In genomic region chr11:121023848-121024751, GRCh38 we compare ENCODE assay signal across 1 cellular context.
TF ChIP-seq lines count a peak whose summit lies in the region.

TSS of gene TBCEL (plus strand) at chr11:121024102. CDS start at chr11:121045691, 21,589 bp downstream.

TF ChIP-seq in HepG2, 621 proteins besides CTCF, POLR2A, EP300 and RAD21 (continued from another document and continues in another):
- TF ChIP-seq ZNF138 (CRISPR knock-in tag; IDR thresholded peaks at IDR 0.05; ENCODE audit: low read depth) = no peak
- no peak; the same call in 1 of the 2 replicates for TF ChIP-seq TFDP2 (CRISPR knock-in tag; IDR thresholded peaks at IDR 0.05)
- TF ChIP-seq MIER2 (CRISPR knock-in tag; IDR thresholded peaks at IDR 0.05) = no peak
- peak; percentile 59; the same call in 1 of the 2 replicates for TF ChIP-seq IRF2 (CRISPR knock-in tag; IDR thresholded peaks at IDR 0.05)
- TF ChIP-seq ZNF781 (CRISPR knock-in tag; IDR thresholded peaks at IDR 0.05; ENCODE audit: borderline replicate concordance, not compliant biosample characterization) = no peak
- no peak for TF ChIP-seq ELF4 (CRISPR knock-in tag; IDR thresholded peaks at IDR 0.05; ENCODE audit: borderline replicate concordance)
- no peak for TF ChIP-seq TIGD3 (CRISPR knock-in tag; IDR thresholded peaks at IDR 0.05; ENCODE audit: borderline replicate concordance)
- no peak for TF ChIP-seq KLF13 (CRISPR knock-in tag; IDR thresholded peaks at IDR 0.05)
- TF ChIP-seq FOXA3 (CRISPR knock-in tag; IDR thresholded peaks at IDR 0.05) = peak; percentile 42; the same call in 1 of the 2 replicates
- TF ChIP-seq ZFP82 (CRISPR knock-in tag; IDR thresholded peaks at IDR 0.05; ENCODE audit: borderline replicate concordance) = no peak
- TF ChIP-seq HMG20A (CRISPR knock-in tag; IDR thresholded peaks at IDR 0.05; ENCODE audit: borderline replicate concordance) = no peak
- TF ChIP-seq ZNF44 (CRISPR knock-in tag; IDR thresholded peaks at IDR 0.05) = no peak
- TF ChIP-seq MTF2 (CRISPR knock-in tag; IDR thresholded peaks at IDR 0.05; ENCODE audit: borderline replicate concordance) = no peak
- TF ChIP-seq MYC (CRISPR knock-in tag; IDR thresholded peaks at IDR 0.05; ENCODE audit: borderline replicate concordance) = peak; percentile 85; the same call in 1 of the 2 replicates
- peak; percentile 47 for TF ChIP-seq SKI (IDR thresholded peaks at IDR 0.05; ENCODE audit: partially characterized antibody)
- TF ChIP-seq SNRNP70 (IDR thresholded peaks at IDR 0.05; ENCODE audit: low read depth, low read length) = no peak
- peak; percentile 82 for TF ChIP-seq FOXP4 (CRISPR knock-in tag; IDR thresholded peaks at IDR 0.05)
- no peak for TF ChIP-seq MLXIP (CRISPR knock-in tag; IDR thresholded peaks at IDR 0.05; ENCODE audit: borderline replicate concordance)
- peak; percentile 47; the same call in 1 of the 2 replicates for TF ChIP-seq POLR2AphosphoS5 (IDR thresholded peaks at IDR 0.05; ENCODE audit: low read depth, low read length)
- TF ChIP-seq SMYD3 (CRISPR knock-in tag; IDR thresholded peaks at IDR 0.05) = 0 out of 2 replicates have a peak, but pooled peaks have one; percentile 18
- 0 out of 2 replicates have a peak, but pooled peaks have one; percentile 14 for TF ChIP-seq PHF21A (CRISPR knock-in tag; IDR thresholded peaks at IDR 0.05)
- peak; percentile 88 for TF ChIP-seq RNF2 (conservative IDR thresholded peaks at IDR 0.05; ENCODE audit: low read depth)
- TF ChIP-seq MXD1 (CRISPR knock-in tag; IDR thresholded peaks at IDR 0.05) = 0 out of 2 replicates have a peak, but pooled peaks have one; percentile 28
- TF ChIP-seq MBNL3 (CRISPR knock-in tag; conservative IDR thresholded peaks at IDR 0.05) = no peak
- no peak; the same call in 1 of the 2 replicates for TF ChIP-seq ZBTB33 (CRISPR knock-in tag; IDR thresholded peaks at IDR 0.05)
- no peak for TF ChIP-seq ZNF550 (CRISPR knock-in tag; IDR thresholded peaks at IDR 0.05; ENCODE audit: borderline replicate concordance)
- peak; percentile 96 for TF ChIP-seq MXD4 (CRISPR knock-in tag; IDR thresholded peaks at IDR 0.05)
- no peak for TF ChIP-seq XBP1 (CRISPR knock-in tag; IDR thresholded peaks at IDR 0.05)
- TF ChIP-seq CENPT (CRISPR knock-in tag; IDR thresholded peaks at IDR 0.05; ENCODE audit: low read depth) = no peak
- TF ChIP-seq MED13 (CRISPR knock-in tag; IDR thresholded peaks at IDR 0.05) = no peak
- peak; percentile 85; the same call in 1 of the 2 replicates for TF ChIP-seq KDM2A (CRISPR knock-in tag; IDR thresholded peaks at IDR 0.05; ENCODE audit: borderline replicate concordance, low read depth)
- TF ChIP-seq HNRNPL (IDR thresholded peaks at IDR 0.05; ENCODE audit: low read depth, low read length) = no peak
- no peak for TF ChIP-seq TSC22D2 (CRISPR knock-in tag; IDR thresholded peaks at IDR 0.05; ENCODE audit: borderline replicate concordance)
- TF ChIP-seq ZNF850 (CRISPR knock-in tag; conservative IDR thresholded peaks at IDR 0.05) = no peak
- no peak for TF ChIP-seq CHCHD3 (CRISPR knock-in tag; IDR thresholded peaks at IDR 0.05)
- no peak for TF ChIP-seq ZFP36L1 (CRISPR knock-in tag; IDR thresholded peaks at IDR 0.05)
- TF ChIP-seq SOX5 (CRISPR knock-in tag; IDR thresholded peaks at IDR 0.05; ENCODE audit: borderline replicate concordance) = peak; percentile 65; the same call in 1 of the 2 replicates
- TF ChIP-seq MLLT10 (CRISPR knock-in tag; IDR thresholded peaks at IDR 0.05) = no peak
- 0 out of 2 replicates have a peak, but pooled peaks have one; percentile 59 for TF ChIP-seq SRY (CRISPR knock-in tag; IDR thresholded peaks at IDR 0.05)
- TF ChIP-seq NFRKB (IDR thresholded peaks at IDR 0.05) = no peak
- no peak; the same call in 1 of the 2 replicates for TF ChIP-seq ETV6 (CRISPR knock-in tag; conservative IDR thresholded peaks at IDR 0.05)
- TF ChIP-seq GATAD2A (CRISPR knock-in tag; IDR thresholded peaks at IDR 0.05) = peak; percentile 59; the same call in 1 of the 2 replicates
- TF ChIP-seq ZNF281 (CRISPR knock-in tag; IDR thresholded peaks at IDR 0.05; ENCODE audit: borderline replicate concordance) = peak; percentile 45; the same call in 1 of the 2 replicates
- no peak for TF ChIP-seq TRIM24 (CRISPR knock-in tag; IDR thresholded peaks at IDR 0.05)
- peak; percentile 61; the same call in 1 of the 2 replicates for TF ChIP-seq HIVEP1 (CRISPR knock-in tag; IDR thresholded peaks at IDR 0.05)
- peak; percentile 92 for TF ChIP-seq SRSF1 (optimal IDR thresholded peaks at IDR 0.05; ENCODE audit: low read depth, low read length)
- peak; percentile 32; the same call in 1 of the 2 replicates for TF ChIP-seq HNF4A (CRISPR knock-in tag; IDR thresholded peaks at IDR 0.05)
- TF ChIP-seq NCOR1 (IDR thresholded peaks at IDR 0.05; ENCODE audit: borderline replicate concordance, low read length) = 0 out of 2 replicates have a peak, but pooled peaks have one; percentile 14
- no peak for TF ChIP-seq FLYWCH1 (CRISPR knock-in tag; IDR thresholded peaks at IDR 0.05)
- TF ChIP-seq NFE2 (CRISPR knock-in tag; IDR thresholded peaks at IDR 0.05) = no peak
- no peak for TF ChIP-seq FUBP1 (CRISPR knock-in tag; IDR thresholded peaks at IDR 0.05; ENCODE audit: borderline replicate concordance)
- TF ChIP-seq TAF1 (CRISPR knock-in tag; IDR thresholded peaks at IDR 0.05) = peak; percentile 52; the same call in 1 of the 2 replicates
- TF ChIP-seq TMF1 (CRISPR knock-in tag; IDR thresholded peaks at IDR 0.05; ENCODE audit: low read depth) = peak; percentile 64; the same call in 1 of the 2 replicates
- TF ChIP-seq ZNF446 (CRISPR knock-in tag; IDR thresholded peaks at IDR 0.05) = no peak
- TF ChIP-seq THAP7 (CRISPR knock-in tag; IDR thresholded peaks at IDR 0.05) = no peak
- TF ChIP-seq ARHGAP35 (CRISPR knock-in tag; IDR thresholded peaks at IDR 0.05; ENCODE audit: borderline replicate concordance) = no peak; the same call in 1 of the 2 replicates
- no peak; the same call in 1 of the 2 replicates for TF ChIP-seq ZNF431 (CRISPR knock-in tag; IDR thresholded peaks at IDR 0.05; ENCODE audit: borderline replicate concordance, low read depth)
- peak; percentile 87 for TF ChIP-seq SPEN (CRISPR knock-in tag; IDR thresholded peaks at IDR 0.05; ENCODE audit: low read depth)
